8 cellular contexts compared by ENCODE assay signal in the genomic region with DNA sequence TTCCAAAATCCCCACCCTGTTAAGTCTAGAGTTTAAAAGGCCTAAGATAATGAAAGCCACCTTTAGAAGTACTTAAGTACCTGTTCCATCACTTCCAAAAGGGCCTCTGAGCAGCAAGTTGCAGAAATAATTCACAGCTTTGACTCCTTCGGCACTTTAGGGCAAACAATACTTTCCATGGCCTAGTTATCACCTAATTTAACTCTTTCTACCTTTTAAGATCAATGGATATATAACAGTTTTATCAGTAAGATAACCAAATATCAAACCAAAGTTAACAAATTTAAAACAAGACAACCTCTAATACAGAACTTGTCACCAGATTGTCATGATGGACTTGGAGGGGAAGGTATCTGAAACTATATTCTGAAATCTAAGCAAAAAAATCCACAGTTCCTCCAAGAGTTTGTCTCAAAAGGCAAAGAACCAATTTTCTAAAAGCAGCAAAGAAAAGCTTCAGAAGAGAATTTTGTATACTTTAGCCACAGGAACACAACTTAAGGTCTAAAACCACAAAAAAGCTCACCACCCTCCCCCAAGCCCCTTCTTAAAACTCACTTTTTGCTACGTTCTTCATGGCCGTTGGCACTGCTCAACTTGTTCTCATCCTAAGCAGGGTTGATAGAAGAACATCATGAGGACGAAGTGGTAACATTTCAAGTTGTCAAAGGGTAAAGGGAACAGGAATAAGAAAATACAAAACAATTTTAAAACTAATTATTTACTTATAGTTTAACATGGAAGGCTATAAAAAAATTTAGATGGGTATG. TPM values are rescaled to one million over a fixed set of nuclear protein-coding genes. Genes with fewer than 3 reads are reported as not detected.
DNase-seq lines count a peak whose midpoint lies in the region; TF ChIP-seq lines count a peak whose summit lies in the region.

No MANE protein-coding gene starts in this region.

- H3K9me2 ChIP-seq in DOHH2 (replicated peaks; ENCODE audit: control insufficient read depth, low read length), result no peaks in the 10 kb centered on the region
- no peaks in the 10 kb centered on the region for H3K9me2 ChIP-seq in OCI-LY7 (ENCODE audit: insufficient read depth, low read length)

- no peak for DNase-seq in OCI-LY7 (ENCODE audit: low spot score)
- no peak for DNase-seq in endodermal cell
- peak; percentile 48 for DNase-seq in osteoblast (ENCODE audit: insufficient read length, low spot score, missing footprints)
- no peak for DNase-seq in NCI-H2227 treated with DMSO at 0.1 percent for 48 hours (lab: John Stamatoyannopoulos, UW)
- DNase-seq in DMS53 treated with DMSO at 0.1 percent for 48 hours (lab: John Stamatoyannopoulos, UW; ENCODE audit: unreplicated experiment), result no peak
- DNase-seq in NAMALWA (ENCODE audit: low spot score), result no peak
- DNase-seq in GOT3 (lab: John Stamatoyannopoulos, UW), result no peak

- H3K4me3 Mint-ChIP-seq in endodermal cell, result peak overlapping the region; percentile 32

- CTCF ChIA-PET in OCI-LY7 (lab: Charles Lee; ENCODE audit: unreplicated experiment), result no interaction called here

- H4K20me1 ChIP-seq in DOHH2 (ENCODE audit: control insufficient read depth, insufficient read depth, low read depth, low read length) (peaks cover 41% of the 10 kb centered on the region), OCI-LY7 (ENCODE audit: insufficient read depth, low read length) (peaks cover 59% of the 10 kb centered on the region), osteoblast (ENCODE audit: insufficient read depth, low read length) (peaks cover 58% of the 10 kb centered on the region)

- no peaks in the 10 kb centered on the region for H3K9me3 ChIP-seq in DOHH2 (ENCODE audit: control insufficient read depth, insufficient read depth, low read length)
- no peaks in the 10 kb centered on the region for H3K9me3 ChIP-seq in OCI-LY7 (ENCODE audit: low read length)
- H3K9me3 ChIP-seq in endodermal cell (ENCODE audit: control insufficient read depth, low read length), result no peaks in the 10 kb centered on the region
- H3K9me3 ChIP-seq in osteoblast (ENCODE audit: low read depth, low read length), result no peaks in the 10 kb centered on the region

- peaks cover 35% of the 10 kb centered on the region for H3F3A ChIP-seq in DOHH2 (ENCODE audit: control insufficient read depth, insufficient read depth)

- peaks cover 68% of the 10 kb centered on the region for H3K36me3 Mint-ChIP-seq in endodermal cell (ENCODE audit: low read depth)

- H3K9me3 Mint-ChIP-seq in endodermal cell, result no peaks in the 10 kb centered on the region

- no TSS peak for BruUV-seq in OCI-LY7 (replicated peaks; lab: Mats Ljungman, UMichigan)

- H3K27me3 ChIP-seq in DOHH2 (ENCODE audit: control insufficient read depth, low read length) (no peaks in the 10 kb centered on the region), endodermal cell (ENCODE audit: control insufficient read depth, insufficient read depth, low read length, poor library complexity, severe bottlenecking) (no peaks in the 10 kb centered on the region), osteoblast (ENCODE audit: insufficient read depth, low read length) (no peaks in the 10 kb centered on the region)

- H2AFZ ChIP-seq in OCI-LY7 (ENCODE audit: low read length), result no peak overlapping the region
- no peak overlapping the region for H2AFZ ChIP-seq in osteoblast (ENCODE audit: low read length)

- H3K27ac Mint-ChIP-seq in endodermal cell, result no peak overlapping the region

- no peaks in the 10 kb centered on the region for H3K27me3 Mint-ChIP-seq in endodermal cell (ENCODE audit: insufficient read depth)

- TF ChIP-seq CTCF in DOHH2 (IDR thresholded peaks at IDR 0.05; ENCODE audit: low read depth, low read length, poor library complexity, severe bottlenecking) (no peak), OCI-LY7 (conservative IDR thresholded peaks at IDR 0.05; ENCODE audit: low read length) (no peak), endodermal cell (conservative IDR thresholded peaks at IDR 0.05) (no peak), osteoblast (IDR thresholded peaks at IDR 0.05; ENCODE audit: extremely low read depth, low read depth, low read length) (no peak)

- WGBS in endodermal cell (ENCODE audit: insufficient coverage in 1 of 2, insufficient read length in 1 of 2), 2 experiments, result 85 to 97% methylated on average over 3 of the region's 4 CpGs

- intact Hi-C loops in OCI-LY7 (cut with micrococcal nuclease; ENCODE audit: unreplicated experiment), result loop anchor here (5.0 kb wide), 1 partner anchor 36 kb away; no protein-coding TSS in a partner anchor

- H3K4me3 ChIP-seq in DOHH2 (ENCODE audit: low read length) (peak overlapping the region; percentile 12; the same call in 1 of the 2 replicates), OCI-LY7 (ENCODE audit: low read depth, low read length, poor library complexity, severe bottlenecking) (peak overlapping the region; percentile 1), endodermal cell (ENCODE audit: low read length) (peak overlapping the region; percentile 99), osteoblast (ENCODE audit: insufficient read depth, low read length) (peak overlapping the region; percentile 4)

- peak overlapping the region; percentile 24; the same call in 1 of the 2 replicates for H3K4me2 ChIP-seq in DOHH2 (ENCODE audit: low read length)
- H3K4me2 ChIP-seq in OCI-LY7 (ENCODE audit: low read length), result peak overlapping the region; percentile 7; the same call in 1 of the 2 replicates
- peak overlapping the region; percentile 94 for H3K4me2 ChIP-seq in osteoblast (ENCODE audit: insufficient read depth, low read length)

- peaks cover 96% of the 10 kb centered on the region for H3K79me2 ChIP-seq in DOHH2 (ENCODE audit: control insufficient read depth, low read length)
- H3K79me2 ChIP-seq in OCI-LY7 (ENCODE audit: insufficient read depth, low read depth, low read length), result peaks cover 94% of the 10 kb centered on the region
- peaks cover 93% of the 10 kb centered on the region for H3K79me2 ChIP-seq in osteoblast (ENCODE audit: insufficient read depth, low read length)

- H3K4me1 Mint-ChIP-seq in endodermal cell, result peaks cover 30% of the 10 kb centered on the region

- H3K36me3 ChIP-seq in DOHH2 (ENCODE audit: control insufficient read depth, low read length) (peaks cover 89% of the 10 kb centered on the region), OCI-LY7 (ENCODE audit: insufficient read depth, low read length) (peaks cover 84% of the 10 kb centered on the region), endodermal cell (ENCODE audit: control insufficient read depth, insufficient read depth, low read length) (peaks cover 71% of the 10 kb centered on the region), osteoblast (ENCODE audit: insufficient read depth, low read length) (peaks cover 68% of the 10 kb centered on the region)

- POLR2A ChIA-PET in OCI-LY7 (lab: Charles Lee), result no interaction called here

- no peak overlapping the region for H3K9ac ChIP-seq in endodermal cell (ENCODE audit: extremely low read depth, low read length, poor library complexity, severe bottlenecking)

- H3K4me1 ChIP-seq in DOHH2 (ENCODE audit: control insufficient read depth, low read length) (peaks cover 57% of the 10 kb centered on the region), OCI-LY7 (ENCODE audit: insufficient read depth, low read length, poor library complexity, severe bottlenecking) (peaks cover 49% of the 10 kb centered on the region), endodermal cell (ENCODE audit: control insufficient read depth, insufficient read depth, low read length) (no peaks in the 10 kb centered on the region), osteoblast (ENCODE audit: insufficient read depth, low read length) (peaks cover 56% of the 10 kb centered on the region)

- H3K27ac ChIP-seq in DOHH2 (ENCODE audit: low read depth, low read length), result no peak overlapping the region
- H3K27ac ChIP-seq in OCI-LY7 (ENCODE audit: low read depth, low read length, poor library complexity, severe bottlenecking), result no peak overlapping the region
- no peak overlapping the region for H3K27ac ChIP-seq in endodermal cell (ENCODE audit: low read depth, low read length)
- peak overlapping the region; percentile 98 for H3K27ac ChIP-seq in osteoblast (ENCODE audit: low read depth, low read length)

RNA-seq across cellular contexts. Expression of a gene that starts 3.5 kb away (rescaled TPM):
- total RNA-seq in OCI-LY7 (2014; rRNA removed; shearing (Covaris generic)), result 346 and 448 TPM in 2 replicates
- 429 and 431 TPM in 2 replicates for total RNA-seq in OCI-LY7 (2022)
- total RNA-seq in endodermal cell, result 100 to 1,000 TPM; 276 to 332 TPM
- polyA plus RNA-seq in endodermal cell (2013, experiment 1 of 2), result 233 TPM
- polyA plus RNA-seq in endodermal cell (2013, experiment 2 of 2), result 202 TPM
- 274 and 300 TPM in 2 replicates for total RNA-seq in osteoblast

RNA-seq across cellular contexts. Expression of a gene that starts 33.2 kb away (rescaled TPM):
- 37.9 and 43.6 TPM in 2 replicates for total RNA-seq in OCI-LY7 (2014; rRNA removed; shearing (Covaris generic))
- total RNA-seq in OCI-LY7 (2022) (47.8 and 51.4 TPM in 2 replicates), endodermal cell (10 to 100 TPM; 68.1 to 78.8 TPM), osteoblast (34.8 and 39.1 TPM in 2 replicates)
- 41.6 TPM for polyA plus RNA-seq in endodermal cell (2013, experiment 1 of 2)
- 45.6 TPM for polyA plus RNA-seq in endodermal cell (2013, experiment 2 of 2)

RNA-seq across cellular contexts. Expression of a gene that starts 39.4 kb away (rescaled TPM):
- 393 and 411 TPM in 2 replicates for total RNA-seq in OCI-LY7 (2014; rRNA removed; shearing (Covaris generic))
- total RNA-seq in OCI-LY7 (2022) (109 and 164 TPM in 2 replicates), endodermal cell (100 to 1,000 TPM; 194 to 243 TPM), osteoblast (108 and 124 TPM in 2 replicates)
- polyA plus RNA-seq in endodermal cell (2013, experiment 1 of 2), result 207 TPM
- polyA plus RNA-seq in endodermal cell (2013, experiment 2 of 2), result 196 TPM

RNA-seq across cellular contexts. Expression of a gene that starts 39.4 kb away (rescaled TPM):
- total RNA-seq in OCI-LY7 (2014; rRNA removed; shearing (Covaris generic)), result 32.8 and 56.2 TPM in 2 replicates
- total RNA-seq in OCI-LY7 (2022), result 41.3 and 43.4 TPM in 2 replicates
- 10 to 100 TPM; 17.0 to 30.9 TPM for total RNA-seq in endodermal cell
- 30.1 TPM for polyA plus RNA-seq in endodermal cell (2013, experiment 1 of 2)
- polyA plus RNA-seq in endodermal cell (2013, experiment 2 of 2), result 21.7 TPM
- total RNA-seq in osteoblast, result 21.7 and 29.5 TPM in 2 replicates

Comparison
In these comparisons a context has a peak if more than half of its experiments do, and no peak if none do; other contexts are left out.
1. H3K4me2 ChIP-seq: peak in every context shown above with its lines; median percentile 94 in osteoblast; 24 in DOHH2; 7 in OCI-LY7.
2. H3K4me3 ChIP-seq: peak in every context shown above with its lines; median percentile 99 in endodermal cell; 12 in DOHH2; 4 in osteoblast; 1 in OCI-LY7.